In the genomic region with DNA sequence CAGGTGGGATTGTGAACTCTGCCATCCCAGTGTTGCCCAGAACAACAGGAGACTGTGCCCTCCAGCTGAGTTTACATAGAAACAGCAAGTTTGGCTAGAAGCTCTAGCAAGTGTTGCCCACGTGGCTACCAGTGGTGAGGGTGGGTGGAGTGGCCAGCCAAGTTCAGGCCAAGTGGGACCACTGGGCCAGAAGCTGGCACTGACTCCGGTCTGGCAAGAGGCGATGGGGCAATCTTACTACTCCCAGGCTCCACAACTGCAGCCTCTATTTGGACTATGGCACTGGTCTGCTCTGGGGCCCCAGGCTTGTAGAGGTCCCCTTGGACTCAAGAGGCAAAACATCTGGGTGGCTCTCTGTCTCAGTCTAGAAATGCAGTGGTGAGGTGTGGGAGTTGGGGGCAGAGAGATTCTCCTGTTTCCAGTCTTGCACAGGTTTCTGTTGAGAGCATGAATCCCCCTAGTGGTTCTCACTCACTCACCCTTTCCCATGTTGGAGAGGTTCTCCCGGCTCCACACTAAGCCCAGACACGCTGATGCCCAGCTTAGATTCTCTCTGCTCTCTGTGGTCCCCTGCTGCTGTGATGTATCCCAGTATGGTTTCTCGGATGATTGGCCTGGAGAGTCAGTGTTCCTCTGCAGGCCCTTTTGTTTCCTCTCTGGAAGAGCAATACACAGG, we compare ENCODE assay signal across 17 cellular contexts.
A peak's percentile ranks its signal among the peaks of the same experiment; 100 is the strongest.
DNase-seq lines count a peak whose midpoint lies in the region; ATAC-seq, FAIRE-seq and TF ChIP-seq lines count a peak whose summit lies in the region.
"Had no signal": no experiment of that assay in that cellular context is flagged by ENCODE, and none has a peak within 500 bp of the region (broad histone marks: within the 10 kb centered on the region; RNA-seq: fewer than 3 reads in every experiment).

No MANE protein-coding gene starts in this region.

- no peak for TF ChIP-seq CTCF in WTC11 (IDR thresholded peaks at IDR 0.05)
- TF ChIP-seq CTCF in kidney (IDR thresholded peaks at IDR 0.05; ENCODE audit: borderline replicate concordance, extremely low read depth, insufficient read depth), result no peak
- no peak for TF ChIP-seq CTCF in upper lobe of right lung (IDR thresholded peaks at IDR 0.05)
- no peak for TF ChIP-seq CTCF in mammary epithelial cell (conservative IDR thresholded peaks at IDR 0.05 in 1 of 2, IDR thresholded peaks at IDR 0.05 in 1 of 2; ENCODE audit: extremely low read depth in 1 of 2, insufficient read depth in 1 of 2, low read depth in 1 of 2, low read length in 2 of 2)

- H3K9me3 ChIP-seq in kidney (ENCODE audit: control insufficient read depth in 1 of 2, low read length in 2 of 2) (no peaks in the 10 kb centered on the region), upper lobe of right lung (no peaks in the 10 kb centered on the region), mammary epithelial cell (replicated peaks; ENCODE audit: insufficient read depth, low read length) (no peaks in the 10 kb centered on the region)

- peak; percentile 3 for DNase-seq in DMS 273 (lab: John Stamatoyannopoulos, UW; ENCODE audit: unreplicated experiment)
- DNase-seq in DMS 273 treated with DMSO at 0.1 percent for 48 hours (lab: John Stamatoyannopoulos, UW), result no peak
- no peak for DNase-seq in WTC11 (ENCODE audit: low spot score)
- peak; percentile 43 for DNase-seq in kidney
- DNase-seq in upper lobe of right lung, result no peak
- DNase-seq in mammary epithelial cell, result no peak
- DNase-seq in SHP77 (lab: John Stamatoyannopoulos, UW), result no peak
- no peak for DNase-seq in DMS153 treated with DMSO at 0.1 percent for 48 hours (lab: John Stamatoyannopoulos, UW; ENCODE audit: unreplicated experiment)
- DNase-seq: CD8-positive, alpha-beta memory T cell; DMS79; GM23248; H7 had no signal

- POLR2A ChIA-PET in WTC11 (lab: Charles Lee), result no interaction called here

- no peak overlapping the region for H2AFZ ChIP-seq in mammary epithelial cell (ENCODE audit: low read depth, low read length)
- H2AFZ ChIP-seq: GM23248 had no signal

- in situ Hi-C loops in mammary epithelial cell (cut with MboI; ENCODE audit: low sequenced_read_pairs in 2 of 2), result no loop called here

- H3K27ac Mint-ChIP-seq in WTC11, result no peak overlapping the region
- H3K27ac Mint-ChIP-seq: CD8-positive, alpha-beta memory T cell had no signal

- no peaks in the 10 kb centered on the region for H4K20me1 ChIP-seq in mammary epithelial cell (ENCODE audit: insufficient read depth, low read length)
- H4K20me1 ChIP-seq: BLaER1 had no signal

- H3K27ac ChIP-seq in kidney (ENCODE audit: low read depth in 2 of 2, low read length in 2 of 2), result no peak overlapping the region
- no peak overlapping the region for H3K27ac ChIP-seq in upper lobe of right lung
- no peak overlapping the region for H3K27ac ChIP-seq in mammary epithelial cell (ENCODE audit: insufficient read depth, low read depth, low read length)
- H3K27ac ChIP-seq: 22Rv1, BLaER1, GM23248 had no signal

- no peak overlapping the region for H3K4me3 ChIP-seq in kidney (ENCODE audit: low read length in 2 of 2)
- no peak overlapping the region for H3K4me3 ChIP-seq in upper lobe of right lung
- no peak overlapping the region for H3K4me3 ChIP-seq in mammary epithelial cell (replicated peaks in 1 of 3; ENCODE audit: insufficient read depth in 1 of 3, low read depth in 2 of 3, low read length in 3 of 3)
- H3K4me3 ChIP-seq: BLaER1, GM12878, GM23248 had no signal

- H3K9me3 Mint-ChIP-seq in WTC11, result peaks cover 24% of the 10 kb centered on the region

- dilution Hi-C loops in mammary epithelial cell (cut with HindIII; ENCODE audit: low sequenced_read_pairs), result no loop called here

- H3K4me3 Mint-ChIP-seq in WTC11, result no peak overlapping the region
- H3K4me3 Mint-ChIP-seq: CD8-positive, alpha-beta memory T cell had no signal

- H3K27me3 ChIP-seq in upper lobe of right lung (no peaks in the 10 kb centered on the region), mammary epithelial cell (ENCODE audit: insufficient read depth, low read length) (no peaks in the 10 kb centered on the region)
- H3K27me3 ChIP-seq: BLaER1 had no signal

- 60% methylated on average over 6 of the region's 6 CpGs for WGBS in mammary epithelial cell (ENCODE audit: low coverage, missing lambda C conversion rate)

- peaks cover 12% of the 10 kb centered on the region for H3K36me3 Mint-ChIP-seq in WTC11
- H3K36me3 Mint-ChIP-seq: CD8-positive, alpha-beta memory T cell had no signal

- H3K4me1 Mint-ChIP-seq in WTC11, result peaks cover 3% of the 10 kb centered on the region; the same call in 1 of the 2 replicates
- H3K4me1 Mint-ChIP-seq: CD8-positive, alpha-beta memory T cell had no signal

- no peak overlapping the region for H3K4me2 ChIP-seq in mammary epithelial cell (ENCODE audit: insufficient read depth, low read depth, low read length)
- H3K4me2 ChIP-seq: BLaER1 had no signal

- peak; percentile 62 for ATAC-seq in WTC11
- peak; percentile 23 for ATAC-seq in upper lobe of right lung
- ATAC-seq: GM12878 had no signal

- no peaks in the 10 kb centered on the region for H3K79me2 ChIP-seq in mammary epithelial cell (ENCODE audit: insufficient read depth, low read length)

- intact Hi-C loops in kidney (cut with DNase I), result no loop called here
- intact Hi-C loops in upper lobe of right lung (cut with DNase I), result no loop called here
- intact Hi-C loops in mammary epithelial cell (cut with micrococcal nuclease), result no loop called here

- FAIRE-seq in kidney (lab: Jason Lieb, UNC), result no peak
- FAIRE-seq: GM12878, GM18507 had no signal

- H3K4me1 ChIP-seq in kidney (ENCODE audit: control insufficient read depth in 1 of 2, insufficient read depth in 1 of 2, low read depth in 1 of 2, low read length in 2 of 2), result no peaks in the 10 kb centered on the region
- no peaks in the 10 kb centered on the region for H3K4me1 ChIP-seq in upper lobe of right lung
- no peaks in the 10 kb centered on the region for H3K4me1 ChIP-seq in mammary epithelial cell (ENCODE audit: insufficient read depth, low read length)
- H3K4me1 ChIP-seq: BLaER1, Caco-2 had no signal

- CTCF ChIA-PET in WTC11 (lab: Charles Lee) (no interaction called here), mammary epithelial cell (lab: Charles Lee; ENCODE audit: low non-redundant PET) (no interaction called here)

- H3K9ac ChIP-seq in kidney (ENCODE audit: low read length in 2 of 2) (no peak overlapping the region), mammary epithelial cell (ENCODE audit: insufficient read depth, low read length) (no peak overlapping the region)
- H3K9ac ChIP-seq: BLaER1, GM23248 had no signal

- H3K36me3 ChIP-seq in kidney (ENCODE audit: control insufficient read depth in 1 of 2, insufficient read depth in 2 of 2, low read length in 2 of 2) (no peaks in the 10 kb centered on the region), upper lobe of right lung (no peaks in the 10 kb centered on the region), mammary epithelial cell (ENCODE audit: insufficient read depth, low read length) (no peaks in the 10 kb centered on the region)
- H3K36me3 ChIP-seq: BLaER1 had no signal

- no peaks in the 10 kb centered on the region for H3K27me3 Mint-ChIP-seq in WTC11 (ENCODE audit: low read depth)
- H3K27me3 Mint-ChIP-seq: CD8-positive, alpha-beta memory T cell had no signal

- BruUV-seq in mammary epithelial cell (replicated peaks; lab: Mats Ljungman, UMichigan), result no TSS peak

TF ChIP-seq in WTC11, 78 proteins besides CTCF, POLR2A, EP300 and RAD21 (continues in another document):
- TF ChIP-seq ZNF423 (CRISPR knock-in tag; IDR thresholded peaks at IDR 0.05), result no peak
- TF ChIP-seq, protein P1, sequence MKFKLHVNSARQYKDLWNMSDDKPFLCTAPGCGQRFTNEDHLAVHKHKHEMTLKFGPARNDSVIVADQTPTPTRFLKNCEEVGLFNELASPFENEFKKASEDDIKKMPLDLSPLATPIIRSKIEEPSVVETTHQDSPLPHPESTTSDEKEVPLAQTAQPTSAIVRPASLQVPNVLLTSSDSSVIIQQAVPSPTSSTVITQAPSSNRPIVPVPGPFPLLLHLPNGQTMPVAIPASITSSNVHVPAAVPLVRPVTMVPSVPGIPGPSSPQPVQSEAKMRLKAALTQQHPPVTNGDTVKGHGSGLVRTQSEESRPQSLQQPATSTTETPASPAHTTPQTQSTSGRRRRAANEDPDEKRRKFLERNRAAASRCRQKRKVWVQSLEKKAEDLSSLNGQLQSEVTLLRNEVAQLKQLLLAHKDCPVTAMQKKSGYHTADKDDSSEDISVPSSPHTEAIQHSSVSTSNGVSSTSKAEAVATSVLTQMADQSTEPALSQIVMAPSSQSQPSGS (CRISPR knock-in tag; IDR thresholded peaks at IDR 0.05; ENCODE audit: borderline replicate concordance, low read depth), result no peak
- no peak for TF ChIP-seq IRF2 (CRISPR knock-in tag; IDR thresholded peaks at IDR 0.05; ENCODE audit: borderline replicate concordance, low read depth)
- no peak for TF ChIP-seq EMX1 (CRISPR knock-in tag; IDR thresholded peaks at IDR 0.05)
- TF ChIP-seq FOXP1 (CRISPR knock-in tag; IDR thresholded peaks at IDR 0.05; ENCODE audit: borderline replicate concordance), result no peak
- no peak for TF ChIP-seq FOXJ3 (CRISPR knock-in tag; IDR thresholded peaks at IDR 0.05; ENCODE audit: borderline replicate concordance)

Comparison
In these comparisons a context has a peak if more than half of its experiments do, and no peak if none do; other contexts are left out.
1. DNase-seq: peak in DMS 273 (single experiment) and kidney (single experiment); none in DMS 273 treated with DMSO at 0.1 percent for 48 hours (single experiment), WTC11 (single experiment), upper lobe of right lung (single experiment), mammary epithelial cell (single experiment), SHP77 (0 of 2) and DMS153 treated with DMSO at 0.1 percent for 48 hours (single experiment).